15 cellular contexts compared by ENCODE assay signal in the genomic region with DNA sequence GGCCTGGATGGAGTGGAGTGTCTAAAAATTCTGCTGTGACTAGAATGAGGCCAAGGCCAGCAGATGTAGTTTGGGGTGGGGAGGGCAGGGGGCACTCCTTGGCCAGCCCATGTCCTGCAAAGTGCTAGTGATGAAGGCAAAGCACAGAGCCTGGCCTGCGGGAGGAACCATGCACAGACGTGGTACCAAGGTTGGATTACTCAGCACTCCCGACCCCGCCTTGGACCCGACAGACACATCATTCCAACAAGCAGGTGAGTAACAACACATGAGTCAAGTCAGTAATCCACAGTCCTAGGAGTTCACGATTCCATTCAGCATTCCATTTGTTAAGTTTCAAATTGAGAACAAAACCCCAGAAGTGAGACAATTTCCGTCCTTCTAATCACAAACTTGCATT.
DNase-seq lines count a peak whose midpoint lies in the region; ATAC-seq and TF ChIP-seq lines count a peak whose summit lies in the region.
"Had no signal": no experiment of that assay in that cellular context is flagged by ENCODE, and none has a peak within 500 bp of the region (broad histone marks: within the 10 kb centered on the region; RNA-seq: fewer than 3 reads in every experiment).

No MANE protein-coding gene starts in this region.

- intact Hi-C loops in testis (cut with DNase I; ENCODE audit: low total_unique reads) = no loop called here

- peaks cover 0 to 13% (median 0%) of the 10 kb centered on the region in 11 experiments; a peak in 7 of 22 replicates for H4K20me1 ChIP-seq in BLaER1 treated with 17β-estradiol and CSF1 and Interleukin-3, amounts not matched to agents 10 nM and 100 nM

- H3K4me3 ChIP-seq in BLaER1 treated with 17β-estradiol and CSF1 and Interleukin-3, amounts not matched to agents 10 nM and 100 nM = no peak overlapping the region
- H3K4me3 ChIP-seq in testis = no peak overlapping the region

- peak overlapping the region in 4 of 11 experiments; percentile 5 to 52 (median 44); a peak in 4 of 22 replicates for H3K27ac ChIP-seq in BLaER1 treated with 17β-estradiol and CSF1 and Interleukin-3, amounts not matched to agents 10 nM and 100 nM
- no peak overlapping the region for H3K27ac ChIP-seq in testis
- H3K27ac ChIP-seq: C4-2B had no signal

- peaks cover 42 to 80% (median 71%) of the 10 kb centered on the region in 10 experiments for H3K4me1 ChIP-seq in BLaER1 treated with 17β-estradiol and CSF1 and Interleukin-3, amounts not matched to agents 10 nM and 100 nM
- no peaks in the 10 kb centered on the region for H3K4me1 ChIP-seq in testis

- H3K9ac ChIP-seq in BLaER1 treated with 17β-estradiol and CSF1 and Interleukin-3, amounts not matched to agents 10 nM and 100 nM = peak overlapping the region in 1 of 11 experiments; percentile 42; a peak in 1 of 22 replicates

- peaks cover 0 to 23% (median 11%) of the 10 kb centered on the region in 11 experiments; a peak in 9 of 22 replicates for H3K9me3 ChIP-seq in BLaER1 treated with 17β-estradiol and CSF1 and Interleukin-3, amounts not matched to agents 10 nM and 100 nM (replicated peaks in 1 of 11)
- H3K9me3 ChIP-seq in testis = no peaks in the 10 kb centered on the region

- peak overlapping the region in 9 of 11 experiments; percentile 58 to 81 (median 65); a peak in 16 of 22 replicates for H3K4me2 ChIP-seq in BLaER1 treated with 17β-estradiol and CSF1 and Interleukin-3, amounts not matched to agents 10 nM and 100 nM

- H3K36me3 ChIP-seq in BLaER1 treated with 17β-estradiol and CSF1 and Interleukin-3, amounts not matched to agents 10 nM and 100 nM = no peaks in the 10 kb centered on the region
- no peaks in the 10 kb centered on the region for H3K36me3 ChIP-seq in testis (ENCODE audit: low read depth, missing control alignments)

- in situ Hi-C loops in KBM-7 (cut with MboI; ENCODE audit: low pct_unique_long_range_greater_than_20kb, low sequenced_read_pairs) = no loop called here

- TF ChIP-seq CTCF in testis (IDR thresholded peaks at IDR 0.05) = no peak

- ATAC-seq in esophagus mucosa (peak; percentile 82), HG02571 (IDR thresholded peaks at IDR 0.05; ENCODE audit: unreplicated experiment) (no peak)
- ATAC-seq: CD8-positive, alpha-beta T cell had no signal

- no peak for TF ChIP-seq POLR2A in testis (IDR thresholded peaks at IDR 0.05)

- 92 to 98% methylated on average over 7 of the region's 7 CpGs for WGBS in testis, 2 donors

- peak; percentile 12 for DNase-seq in RKO (ENCODE audit: low spot score)
- peak; percentile 5 for DNase-seq in testis
- no peak for DNase-seq in KBM-7
- no peak for DNase-seq in NOMO-1 treated with DMSO at 0.1 percent for 48 hours (lab: John Stamatoyannopoulos, UW; ENCODE audit: unreplicated experiment)
- DNase-seq: CD8-positive, alpha-beta T cell; COR-L47; DMS153; DND-41; GDM1; GOT3; H9 had no signal

- peaks cover 0 to 16% (median 7%) of the 10 kb centered on the region in 11 experiments; a peak in 16 of 22 replicates for H3K27me3 ChIP-seq in BLaER1 treated with 17β-estradiol and CSF1 and Interleukin-3, amounts not matched to agents 10 nM and 100 nM
- no peaks in the 10 kb centered on the region for H3K27me3 ChIP-seq in testis

Comparison
In these comparisons a context has a peak if more than half of its experiments do, and no peak if none do; other contexts are left out.
1. DNase-seq: peak in RKO (single experiment) and testis (single experiment); none in KBM-7 (single experiment) and NOMO-1 treated with DMSO at 0.1 percent for 48 hours (single experiment).